ENCODE assay signal across 8 cellular contexts in genomic region chr17:38852771-38853291, GRCh38. TPM values are rescaled to one million over a fixed set of nuclear protein-coding genes. Genes with fewer than 3 reads are reported as not detected.
DNase-seq lines count a peak whose midpoint lies in the region; ATAC-seq and TF ChIP-seq lines count a peak whose summit lies in the region.

No MANE protein-coding gene starts in this region.

- H3K27me3 ChIP-seq in AG04450 (ENCODE audit: control insufficient read depth, insufficient read depth, low read length) (no peaks in the 10 kb centered on the region), HL-60 (ENCODE audit: insufficient read depth, poor library complexity, severe bottlenecking) (no peaks in the 10 kb centered on the region), adrenal gland (no peaks in the 10 kb centered on the region), iPS-20b (ENCODE audit: insufficient read depth, low read length) (no peaks in the 10 kb centered on the region)

- H3K36me3 ChIP-seq in adrenal gland (replicated peaks in 1 of 2) (peaks cover 0 to 43% of the 10 kb centered on the region in 2 donors), iPS-20b (ENCODE audit: insufficient read depth, low read depth, low read length) (peaks cover 54% of the 10 kb centered on the region)

- H3K27ac ChIP-seq in AG04450 (ENCODE audit: low read depth, low read length) (peak overlapping the region; percentile 90), HL-60 (replicated peaks) (peak overlapping the region; percentile 88), adrenal gland (peak overlapping the region; percentile 75 to 98 (median 89)), iPS-20b (ENCODE audit: low read length) (peak overlapping the region; percentile 100)

- H3K9me3 ChIP-seq in AG04450 (ENCODE audit: control insufficient read depth, insufficient read depth, low read length) = peaks cover 4% of the 10 kb centered on the region; the same call in 1 of the 2 replicates
- no peaks in the 10 kb centered on the region for H3K9me3 ChIP-seq in adrenal gland (replicated peaks in 1 of 3)
- H3K9me3 ChIP-seq in iPS-20b (ENCODE audit: insufficient read depth, low read depth, low read length) = no peaks in the 10 kb centered on the region

- no peaks in the 10 kb centered on the region for H3K27me3 Mint-ChIP-seq in stimulated activated naive CD8-positive, alpha-beta T cell treated with anti-CD3 and anti-CD28 coated beads, Interleukin-15, amount 100 ng/mL, for 72 hours

- H3K4me3 Mint-ChIP-seq in stimulated activated naive CD8-positive, alpha-beta T cell treated with anti-CD3 and anti-CD28 coated beads, Interleukin-15, amount 100 ng/mL, for 72 hours = peak overlapping the region; percentile 93 to 99

- H3K4me1 Mint-ChIP-seq in stimulated activated naive CD8-positive, alpha-beta T cell treated with anti-CD3 and anti-CD28 coated beads, Interleukin-15, amount 100 ng/mL, for 72 hours = peaks cover 53% of the 10 kb centered on the region

- CTCF ChIA-PET in AG04450 (lab: Charles Lee) = interaction anchor here (2.1 kb wide), 1 partner anchor 392 kb away, joined by 6 read pairs; no protein-coding TSS in a partner anchor

- DNase-seq in AG04450 (ENCODE audit: low read depth, low spot score) (no peak), HL-60 (ENCODE audit: low read depth in 1 of 2, low spot score in 1 of 2) (no peak), adrenal gland (no peak), activated gamma-delta T cell treated with Interleukin-2 at 50 U/mL for 16 hours (no peak), NCI-H524 (lab: John Stamatoyannopoulos, UW) (no peak)
- no peak for DNase-seq in stimulated activated naive CD8-positive, alpha-beta T cell treated with anti-CD3 and anti-CD28 coated beads, Interleukin-15, amount 100 ng/mL, for 72 hours

- no peak for TF ChIP-seq POLR2A in adrenal gland (IDR thresholded peaks at IDR 0.05)

- intact Hi-C loops in adrenal gland (cut with DNase I) = no loop called here

- peak overlapping the region; percentile 91 for H3K4me3 ChIP-seq in AG04450 (ENCODE audit: low read depth, low read length)
- peak overlapping the region; percentile 60 for H3K4me3 ChIP-seq in HL-60 (replicated peaks; ENCODE audit: insufficient read depth, low read length)
- peak overlapping the region; percentile 50 to 88 (median 69) for H3K4me3 ChIP-seq in adrenal gland
- H3K4me3 ChIP-seq in iPS-20b (ENCODE audit: low read length) = peak overlapping the region; percentile 97

- peak overlapping the region; percentile 99 for H3K9ac ChIP-seq in iPS-20b (ENCODE audit: low read depth, low read length)

- TF ChIP-seq CTCF in AG04450 (IDR thresholded peaks at IDR 0.05; ENCODE audit: low read depth, low read length) (no peak), HL-60 (IDR thresholded peaks at IDR 0.05; ENCODE audit: insufficient read depth, low read length) (no peak), adrenal gland (IDR thresholded peaks at IDR 0.05) (peak in 1 of 6 experiments; percentile 2)

- no peaks in the 10 kb centered on the region for H3K9me3 Mint-ChIP-seq in stimulated activated naive CD8-positive, alpha-beta T cell treated with anti-CD3 and anti-CD28 coated beads, Interleukin-15, amount 100 ng/mL, for 72 hours

- 0 to 2% (median 1%) methylated on average over 19 of the region's 19 CpGs for WGBS in adrenal gland, 4 donors

- POLR2A ChIA-PET in AG04450 (lab: Yijun Ruan, JAX) = interaction anchor here (1.5 to 4.9 kb wide), 6 partner anchors 10 to 73 kb away, joined by 4 to 74 read pairs (median 6); partner anchors contain the start of genes CWC25, LASP1 and LASP1NB

- peaks cover 24 to 32% of the 10 kb centered on the region in 2 donors for H3K4me1 ChIP-seq in adrenal gland (replicated peaks in 1 of 2)
- H3K4me1 ChIP-seq in iPS-20b (ENCODE audit: insufficient read depth, low read length) = peaks cover 10% of the 10 kb centered on the region; the same call in 1 of the 2 replicates

- ATAC-seq in stimulated activated naive CD8-positive, alpha-beta T cell treated with anti-CD3 and anti-CD28 coated beads, Interleukin-15, amount 100 ng/mL, for 72 hours = peak; percentile 24
- no peak for ATAC-seq in HG03135 (IDR thresholded peaks at IDR 0.05; ENCODE audit: unreplicated experiment)

- H3K27ac Mint-ChIP-seq in stimulated activated naive CD8-positive, alpha-beta T cell treated with anti-CD3 and anti-CD28 coated beads, Interleukin-15, amount 100 ng/mL, for 72 hours = peak overlapping the region; percentile 99

RNA-seq across cellular contexts. Expression of gene RPL23, which starts 0.7 kb away (rescaled TPM):
- polyA plus RNA-seq in AG04450 (2011; rRNA removed) (2,769 and 3,155 TPM in 2 replicates), adrenal gland (1,000 to 10,000 TPM; 2,027 to 3,246 (median 2,815) TPM)
- polyA minus RNA-seq in AG04450 (2011; rRNA and poly(A)+ RNA removed) = 380 and 454 TPM in 2 replicates
- total RNA-seq in adrenal gland = 1,000 to 10,000 TPM in 6 of 8 donors, 100 to 1,000 TPM in 2; 927 to 1,685 (median 1,368) TPM

RNA-seq across cellular contexts. Expression of gene LASP1, which starts 17.0 kb away (rescaled TPM):
- polyA plus RNA-seq in AG04450 (2011; rRNA removed) = 181 and 222 TPM in 2 replicates
- polyA minus RNA-seq in AG04450 (2011; rRNA and poly(A)+ RNA removed) = 263 and 288 TPM in 2 replicates
- 100 to 1,000 TPM in 5 of 8 donors, 10 to 100 TPM in 3; 73.4 to 123 (median 104) TPM for total RNA-seq in adrenal gland
- polyA plus RNA-seq in adrenal gland = 10 to 100 TPM; 36.3 to 65.1 (median 43.3) TPM

RNA-seq across cellular contexts. Expression of gene CWC25, which starts 27.7 kb away (rescaled TPM):
- polyA plus RNA-seq in AG04450 (2011; rRNA removed) = 13.3 and 15.3 TPM in 2 replicates
- 6.3 and 7.0 TPM in 2 replicates for polyA minus RNA-seq in AG04450 (2011; rRNA and poly(A)+ RNA removed)
- 10 to 100 TPM in 7 of 8 donors, 1 to 10 TPM in 1; 4.5 to 21.8 (median 14.3) TPM for total RNA-seq in adrenal gland
- 10 to 100 TPM; 20.7 to 47.8 (median 33.1) TPM for polyA plus RNA-seq in adrenal gland

RNA-seq across cellular contexts. Expression of gene PIP4K2B, which starts 53.5 kb away (rescaled TPM):
- 36.8 and 38.6 TPM in 2 replicates for polyA plus RNA-seq in AG04450 (2011; rRNA removed)
- 59.5 and 82.8 TPM in 2 replicates for polyA minus RNA-seq in AG04450 (2011; rRNA and poly(A)+ RNA removed)
- 10 to 100 TPM; 48.5 to 92.4 (median 74.9) TPM for total RNA-seq in adrenal gland
- 10 to 100 TPM; 30.0 to 49.9 (median 44.0) TPM for polyA plus RNA-seq in adrenal gland
